ENCODE assay signal across 8 cellular contexts in the genomic region with DNA sequence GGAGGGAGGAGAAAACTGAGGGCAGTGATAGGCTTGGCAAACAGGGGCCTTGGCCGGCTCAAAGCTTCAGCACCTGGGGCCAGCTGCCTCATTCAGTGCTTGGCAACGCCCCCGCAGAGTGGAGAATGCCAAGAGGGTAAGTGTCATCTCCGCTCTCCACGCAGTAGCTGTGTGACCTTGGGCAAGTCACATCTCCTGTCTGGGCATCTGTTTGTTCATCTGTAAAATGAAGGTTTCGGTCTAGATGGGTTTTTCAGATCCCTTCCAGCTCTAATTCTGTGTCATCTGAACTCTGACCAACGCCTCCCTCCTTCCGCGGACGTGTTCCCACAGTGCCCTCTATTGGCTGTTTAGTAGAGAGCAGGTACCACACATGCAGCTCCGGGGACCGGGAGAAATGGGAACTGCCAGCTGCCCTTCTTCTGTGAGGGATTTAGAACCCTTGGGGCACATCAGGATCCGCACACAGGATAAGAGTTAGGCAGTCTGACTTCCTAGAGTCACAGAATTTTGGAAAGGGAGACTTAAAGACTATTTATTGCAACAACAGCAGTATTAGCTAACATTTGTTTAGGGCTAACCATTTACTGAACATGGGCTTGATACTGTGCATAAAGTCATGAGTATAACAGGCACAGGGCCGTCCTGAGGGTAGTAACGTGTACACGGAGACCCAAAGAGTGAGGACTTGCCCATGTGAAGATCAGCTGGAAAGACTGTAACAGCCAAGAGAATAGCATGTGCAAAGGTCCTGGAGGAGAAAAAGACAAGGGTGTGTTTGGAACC. TPM values are rescaled to one million over a fixed set of nuclear protein-coding genes. Genes with fewer than 3 reads are reported as not detected.
DNase-seq lines count a peak whose midpoint lies in the region; ATAC-seq and TF ChIP-seq lines count a peak whose summit lies in the region.

No MANE protein-coding gene starts in this region.

- ATAC-seq in HG03439 (IDR thresholded peaks at IDR 0.05; ENCODE audit: unreplicated experiment), result peak; percentile 79
- ATAC-seq in gastrocnemius medialis, result no peak
- no peak for ATAC-seq in HG03135 (IDR thresholded peaks at IDR 0.05; ENCODE audit: unreplicated experiment)

- H3K27me3 ChIP-seq in left ventricle myocardium inferior (ENCODE audit: low read depth) (peaks cover 73% of the 10 kb centered on the region), gastrocnemius medialis (no peaks in the 10 kb centered on the region)

- H3K36me3 Mint-ChIP-seq in activated T-helper 2 cell treated with anti-CD3 and anti-CD28 coated beads, Interferon-gamma antibody, Interleukin-2, Interleukin-4, amounts not matched to agents 10 μg/mL and 5 μg/mL and 100 μg/mL, durations not matched to agents 14 hours and 24 hours and 36 hours (ENCODE audit: low read depth), result no peaks in the 10 kb centered on the region

- H3K4me3 ChIP-seq in left ventricle myocardium inferior (no peak overlapping the region), gastrocnemius medialis (no peak overlapping the region)

- TF ChIP-seq POLR2A in gastrocnemius medialis (IDR thresholded peaks at IDR 0.05), result no peak

- intact Hi-C loops in activated T-helper 2 cell treated with anti-CD3 and anti-CD28 coated beads, Interferon-gamma antibody, Interleukin-2, Interleukin-4, amounts not matched to agents 10 μg/mL and 5 μg/mL and 100 μg/mL, durations not matched to agents 14 hours and 24 hours and 36 hours (cut with micrococcal nuclease), result loop anchor here (1.0 kb wide), 1 partner anchor 393 kb away; no protein-coding TSS in a partner anchor
- intact Hi-C loops in left ventricle myocardium inferior (cut with micrococcal nuclease) (no loop called here), gastrocnemius medialis (cut with DNase I; ENCODE audit: low total_unique reads) (loop anchor here (2.0 kb wide), 1 partner anchor 394 kb away; no protein-coding TSS in a partner anchor)

- no peaks in the 10 kb centered on the region for H3K4me1 Mint-ChIP-seq in activated T-helper 2 cell treated with anti-CD3 and anti-CD28 coated beads, Interferon-gamma antibody, Interleukin-2, Interleukin-4, amounts not matched to agents 10 μg/mL and 5 μg/mL and 100 μg/mL, durations not matched to agents 14 hours and 24 hours and 36 hours (ENCODE audit: low read depth)

- DNase-seq in 8988T (peak; percentile 14), GM03348 (ENCODE audit: low spot score) (peak; percentile 76), NCI-H82 treated with DMSO at 0.1 percent for 48 hours (lab: John Stamatoyannopoulos, UW; ENCODE audit: unreplicated experiment) (peak; percentile 45), left ventricle myocardium inferior (peak; percentile 18), gastrocnemius medialis (no peak)
- DNase-seq in activated T-helper 2 cell treated with anti-CD3 and anti-CD28 coated beads, Interferon-gamma antibody, Interleukin-2, Interleukin-4, amounts not matched to agents 10 μg/mL and 5 μg/mL and 100 μg/mL, durations not matched to agents 14 hours and 24 hours and 36 hours (ENCODE audit: low spot score), result peak; percentile 25

- H3K4me1 ChIP-seq in left ventricle myocardium inferior, result no peaks in the 10 kb centered on the region
- H3K4me1 ChIP-seq in gastrocnemius medialis, result no peaks in the 10 kb centered on the region

- in situ Hi-C loops in gastrocnemius medialis (cut with MboI; ENCODE audit: low sequenced_read_pairs in 4 of 4), result loop anchor here in 1 of 4 donors (5.0 kb wide), 1 partner anchor 393 kb away; no protein-coding TSS in a partner anchor

- no peak overlapping the region for H3K27ac Mint-ChIP-seq in activated T-helper 2 cell treated with anti-CD3 and anti-CD28 coated beads, Interferon-gamma antibody, Interleukin-2, Interleukin-4, amounts not matched to agents 10 μg/mL and 5 μg/mL and 100 μg/mL, durations not matched to agents 14 hours and 24 hours and 36 hours

- H3K27ac ChIP-seq in left ventricle myocardium inferior (replicated peaks) (no peak overlapping the region), gastrocnemius medialis (no peak overlapping the region)

- peak; percentile 70 for TF ChIP-seq CTCF in left ventricle myocardium inferior (IDR thresholded peaks at IDR 0.05; ENCODE audit: borderline replicate concordance)
- peak in 3 of 5 experiments; percentile 24 to 51 (median 41) for TF ChIP-seq CTCF in gastrocnemius medialis (IDR thresholded peaks at IDR 0.05 in 4 of 5, conservative IDR thresholded peaks at IDR 0.05 in 1 of 5)

- no peaks in the 10 kb centered on the region for H3K27me3 Mint-ChIP-seq in activated T-helper 2 cell treated with anti-CD3 and anti-CD28 coated beads, Interferon-gamma antibody, Interleukin-2, Interleukin-4, amounts not matched to agents 10 μg/mL and 5 μg/mL and 100 μg/mL, durations not matched to agents 14 hours and 24 hours and 36 hours (ENCODE audit: low read depth)

- no peaks in the 10 kb centered on the region for H3K9me3 Mint-ChIP-seq in activated T-helper 2 cell treated with anti-CD3 and anti-CD28 coated beads, Interferon-gamma antibody, Interleukin-2, Interleukin-4, amounts not matched to agents 10 μg/mL and 5 μg/mL and 100 μg/mL, durations not matched to agents 14 hours and 24 hours and 36 hours

- H3K9me3 ChIP-seq in left ventricle myocardium inferior (replicated peaks), result no peaks in the 10 kb centered on the region
- H3K9me3 ChIP-seq in gastrocnemius medialis, result no peaks in the 10 kb centered on the region

- H3K4me3 Mint-ChIP-seq in activated T-helper 2 cell treated with anti-CD3 and anti-CD28 coated beads, Interferon-gamma antibody, Interleukin-2, Interleukin-4, amounts not matched to agents 10 μg/mL and 5 μg/mL and 100 μg/mL, durations not matched to agents 14 hours and 24 hours and 36 hours (ENCODE audit: low read depth), result no peak overlapping the region

- H3K36me3 ChIP-seq in left ventricle myocardium inferior (no peaks in the 10 kb centered on the region), gastrocnemius medialis (no peaks in the 10 kb centered on the region)

RNA-seq across cellular contexts. Expression of a gene that starts 26.8 kb away (rescaled TPM):
- not detected in 2 replicates for total RNA-seq in activated T-helper 2 cell treated with anti-CD3 and anti-CD28 coated beads, Interferon-gamma antibody, Interleukin-2, Interleukin-4, amounts not matched to agents 10 μg/mL and 5 μg/mL and 100 μg/mL, durations not matched to agents 14 hours and 24 hours and 36 hours
- total RNA-seq in left ventricle myocardium inferior (not detected), gastrocnemius medialis (not detected)

RNA-seq across cellular contexts. Expression of a gene that starts 52.0 kb away (rescaled TPM):
- not detected in 2 replicates for total RNA-seq in activated T-helper 2 cell treated with anti-CD3 and anti-CD28 coated beads, Interferon-gamma antibody, Interleukin-2, Interleukin-4, amounts not matched to agents 10 μg/mL and 5 μg/mL and 100 μg/mL, durations not matched to agents 14 hours and 24 hours and 36 hours
- total RNA-seq in left ventricle myocardium inferior, result not detected
- total RNA-seq in gastrocnemius medialis, result not detected

Comparison
In these comparisons a context has a peak if more than half of its experiments do, and no peak if none do; other contexts are left out.
1. DNase-seq: peak in 8988T (single experiment), GM03348 (single experiment), NCI-H82 treated with DMSO at 0.1 percent for 48 hours (single experiment), activated T-helper 2 cell treated with anti-CD3 and anti-CD28 coated beads, Interferon-gamma antibody, Interleukin-2, Interleukin-4, amounts not matched to agents 10 μg/mL and 5 μg/mL and 100 μg/mL, durations not matched to agents 14 hours and 24 hours and 36 hours (single experiment) and left ventricle myocardium inferior (single experiment); none in gastrocnemius medialis (0 of 2).